Comparison of ENCODE assay signal across 19 cellular contexts in genomic region chr6:2632368-2632767, GRCh38.
DNase-seq lines count a peak whose midpoint lies in the region; ATAC-seq and TF ChIP-seq lines count a peak whose summit lies in the region.
"Had no signal": no experiment of that assay in that cellular context is flagged by ENCODE, and none has a peak within 500 bp of the region (broad histone marks: within the 10 kb centered on the region; RNA-seq: fewer than 3 reads in every experiment).

No MANE protein-coding gene starts in this region.

- H3K27me3 ChIP-seq in HCT116 (ENCODE audit: insufficient read depth, low read length) (no peaks in the 10 kb centered on the region), heart right ventricle (no peaks in the 10 kb centered on the region), gastrocnemius medialis (no peaks in the 10 kb centered on the region)
- H3K27me3 ChIP-seq: stomach had no signal

- no peaks in the 10 kb centered on the region for H4K20me1 ChIP-seq in HCT116 (ENCODE audit: insufficient read depth)

- H3K27ac Mint-ChIP-seq in MCF 10A (ENCODE audit: low read depth, unreplicated experiment) = peak overlapping the region; percentile 55
- H3K27ac Mint-ChIP-seq: naive B cell, progenitor cell of endocrine pancreas had no signal

- H3K36me3 Mint-ChIP-seq in MCF 10A (ENCODE audit: insufficient read depth, unreplicated experiment) = peaks cover 6% of the 10 kb centered on the region
- H3K36me3 Mint-ChIP-seq: naive B cell had no signal

- H3K4me3 ChIP-seq in HCT116 (replicated peaks in 1 of 2; ENCODE audit: low read depth in 1 of 2, low read length in 2 of 2) = no peak overlapping the region
- H3K4me3 ChIP-seq in heart right ventricle = no peak overlapping the region
- H3K4me3 ChIP-seq in gastrocnemius medialis = peak overlapping the region in 1 of 4 donors; percentile 9
- H3K4me3 ChIP-seq: stomach had no signal

- peak overlapping the region; percentile 80 for H3K27ac ChIP-seq in HCT116 (ENCODE audit: low read depth, low read length)
- peak overlapping the region in 7 of 10 donors; percentile 55 to 94 (median 83) for H3K27ac ChIP-seq in heart right ventricle
- peak overlapping the region in 1 of 4 donors; percentile 36 for H3K27ac ChIP-seq in gastrocnemius medialis

- 43 to 61% methylated on average over 10 of the region's 10 CpGs for WGBS in heart right ventricle, 2 donors

- CTCF ChIA-PET in HCT116 (lab: Charles Lee) = no interaction called here
- CTCF ChIA-PET in MCF 10A (lab: Yijun Ruan, JAX) = interaction anchor here (0.6 to 4.2 kb wide), 8 partner anchors 22 to 1036 kb away, joined by 3 to 49 read pairs (median 4); no protein-coding TSS in a partner anchor

- no peaks in the 10 kb centered on the region for H3K9me2 ChIP-seq in HCT116 (ENCODE audit: insufficient read depth)

- H3K27me3 Mint-ChIP-seq in MCF 10A (ENCODE audit: insufficient read depth, unreplicated experiment) = no peaks in the 10 kb centered on the region

- DNase-seq in HCT116 (ENCODE audit: low read depth, low spot score) (no peak), MCF 10A (ENCODE audit: unreplicated experiment) (peak; percentile 88), heart right ventricle (peak; percentile 25 to 56), gastrocnemius medialis (peak; percentile 28 to 44), left lobe of liver (ENCODE audit: low spot score) (no peak), NCI-H146 treated with DMSO at 0.1 percent for 48 hours (lab: John Stamatoyannopoulos, UW; ENCODE audit: unreplicated experiment) (no peak), NCI-H187 treated with DMSO at 0.1 percent for 48 hours (lab: John Stamatoyannopoulos, UW) (no peak)
- DNase-seq: activated CD4-positive, alpha-beta T cell treated with anti-CD3 and anti-CD28 coated beads for 1 hour; activated gamma-delta T cell treated with Interleukin-2 at 50 U/mL for 16 hours; Caco-2; KG1; left colon; naive B cell; NCI-H1105 treated with DMSO at 0.1 percent for 48 hours; NCI-H345; stimulated activated CD4-positive, alpha-beta T cell treated with anti-CD3 and anti-CD28 coated beads, Interleukin-15, amount 100 ng/mL, for 24 hours; stomach had no signal

- no peak overlapping the region for H2AFZ ChIP-seq in HCT116 (ENCODE audit: low read depth, low read length, poor library complexity, severe bottlenecking)

- no peaks in the 10 kb centered on the region for H3K9me3 Mint-ChIP-seq in MCF 10A (ENCODE audit: unreplicated experiment)
- H3K9me3 Mint-ChIP-seq: naive B cell had no signal

- intact Hi-C loops in HCT116 (cut with micrococcal nuclease) = loop anchor here (5.0 kb wide), 2 partner anchors 385 to 530 kb away; partner anchors contain the start of gene GMDS
- intact Hi-C loops in MCF 10A (cut with micrococcal nuclease) = loop anchor here (5.0 kb wide), 1 partner anchor 185 kb away; no protein-coding TSS in a partner anchor
- intact Hi-C loops in heart right ventricle (cut with DNase I) = loop anchor here in 8 of 10 donors (5.0 to 10.0 kb wide), 16 partner anchors 112 to 1035 kb away; partner anchors contain the start of genes FOXC1 (in 2 of the 8), GMDS (in 1 of the 8) and MYLK4 (in 1 of the 8)
- intact Hi-C loops in gastrocnemius medialis (cut with DNase I; ENCODE audit: low total_unique reads) = loop anchor here (1.0 to 10.0 kb wide), 4 partner anchors 110 to 435 kb away; partner anchors contain the start of gene GMDS

- RAD21 ChIA-PET in HCT116 (lab: Charles Lee; ENCODE audit: low non-redundant PET in 1 of 2, low total read pairs in 2 of 2, uncharacterized antibody in 2 of 2, unreplicated experiment in 2 of 2) = no interaction called here

- BruUV-seq in HCT116 (replicated peaks; lab: Mats Ljungman, UMichigan) = no TSS peak
- no TSS peak for BruUV-seq in MCF 10A (replicated peaks; lab: Mats Ljungman, UMichigan)

- no peaks in the 10 kb centered on the region for H3K79me2 ChIP-seq in HCT116 (ENCODE audit: insufficient read depth, low read length)

- H3K4me2 ChIP-seq in HCT116 (ENCODE audit: low read length) = peak overlapping the region; percentile 70

- peaks cover 40% of the 10 kb centered on the region for H3K4me1 Mint-ChIP-seq in MCF 10A (ENCODE audit: insufficient read depth, unreplicated experiment)

- H3K9me3 ChIP-seq in HCT116 (ENCODE audit: control insufficient read depth in 1 of 2, insufficient read depth in 1 of 2, low read depth in 1 of 2, low read length in 2 of 2) = no peaks in the 10 kb centered on the region
- no peaks in the 10 kb centered on the region for H3K9me3 ChIP-seq in heart right ventricle
- H3K9me3 ChIP-seq in gastrocnemius medialis = no peaks in the 10 kb centered on the region
- H3K9me3 ChIP-seq: Caco-2, stomach had no signal

- peak overlapping the region; percentile 69 for H3K9ac ChIP-seq in HCT116 (ENCODE audit: low read length)

- TF ChIP-seq CTCF in HCT116 (IDR thresholded peaks at IDR 0.05 in 2 of 3, conservative IDR thresholded peaks at IDR 0.05 in 1 of 3; ENCODE audit: borderline replicate concordance in 1 of 3, insufficient read depth in 1 of 3, low read depth in 2 of 3, low read length in 2 of 3) = no peak
- TF ChIP-seq CTCF in MCF 10A (IDR thresholded peaks at IDR 0.05; ENCODE audit: unreplicated experiment) = no peak
- no peak for TF ChIP-seq CTCF in heart right ventricle (IDR thresholded peaks at IDR 0.05)
- no peak for TF ChIP-seq CTCF in gastrocnemius medialis (IDR thresholded peaks at IDR 0.05 in 4 of 5, conservative IDR thresholded peaks at IDR 0.05 in 1 of 5)

- ATAC-seq in HCT116 (no peak), heart right ventricle (peak; percentile 31 to 86 (median 60)), gastrocnemius medialis (peak; percentile 75 to 77), GM18861 (IDR thresholded peaks at IDR 0.05; ENCODE audit: unreplicated experiment) (no peak), left lobe of liver (no peak)
- ATAC-seq: left colon had no signal

- no peak for TF ChIP-seq POLR2A in HCT116 (IDR thresholded peaks at IDR 0.05; ENCODE audit: borderline replicate concordance, extremely low read depth, insufficient read depth, insufficient read length)
- no peak for TF ChIP-seq POLR2A in gastrocnemius medialis (IDR thresholded peaks at IDR 0.05)

- H3K4me1 ChIP-seq in HCT116 (ENCODE audit: control insufficient read depth in 1 of 2, insufficient read depth in 2 of 2, low read length in 2 of 2) (peaks cover 48 to 64% of the 10 kb centered on the region in 2 experiments), heart right ventricle (peaks cover 2 to 34% (median 22%) of the 10 kb centered on the region in 9 donors), gastrocnemius medialis (peaks cover 20 to 21% of the 10 kb centered on the region in 2 donors)

- H3K36me3 ChIP-seq in HCT116 (ENCODE audit: control insufficient read depth in 1 of 2, insufficient read depth in 2 of 2, low read length in 2 of 2) (no peaks in the 10 kb centered on the region), heart right ventricle (no peaks in the 10 kb centered on the region), gastrocnemius medialis (no peaks in the 10 kb centered on the region)
- H3K36me3 ChIP-seq: stomach had no signal

- in situ Hi-C loops in gastrocnemius medialis (cut with MboI; ENCODE audit: low sequenced_read_pairs in 4 of 4) = loop anchor here in 3 of 4 donors (10.0 to 25.0 kb wide), 3 partner anchors 420 to 1048 kb away; no protein-coding TSS in a partner anchor

- TF ChIP-seq RAD21 in HCT116 (IDR thresholded peaks at IDR 0.05; ENCODE audit: low read depth) = no peak

- POLR2A ChIA-PET in HCT116 (lab: Charles Lee) (interaction anchor here (0.6 to 0.7 kb wide), 2 partner anchors 17 to 25 kb away, joined by 3 read pairs; no protein-coding TSS in a partner anchor), MCF 10A (lab: Yijun Ruan, JAX) (interaction anchor here (0.7 to 1.1 kb wide), 3 partner anchors 126 to 410 kb away, joined by 3 read pairs; no protein-coding TSS in a partner anchor)

- H3K4me3 Mint-ChIP-seq in MCF 10A (ENCODE audit: unreplicated experiment) = peak overlapping the region; percentile 18

TF ChIP-seq in HCT116, 20 proteins besides CTCF, POLR2A, EP300 and RAD21:
- TF ChIP-seq CEBPB (IDR thresholded peaks at IDR 0.05; ENCODE audit: low read depth) (no peak), ATF3 (IDR thresholded peaks at IDR 0.05) (no peak), SP1 (IDR thresholded peaks at IDR 0.05; ENCODE audit: low read depth) (no peak), POLR2AphosphoS5 (IDR thresholded peaks at IDR 0.05; ENCODE audit: low read depth, low read length) (peak; percentile 43; the same call in 1 of the 2 replicates)
TF ChIP-seq in HCT116: peak in this region for 1.

Comparison
In these comparisons a context has a peak if more than half of its experiments do, and no peak if none do; other contexts are left out.
1. ATAC-seq: peak in heart right ventricle (8 of 8) and gastrocnemius medialis (2 of 2); none in HCT116 (single experiment), GM18861 (single experiment) and left lobe of liver (single experiment).
2. DNase-seq: peak in MCF 10A (single experiment), heart right ventricle (2 of 2) and gastrocnemius medialis (2 of 2); none in HCT116 (single experiment), left lobe of liver (single experiment), NCI-H146 treated with DMSO at 0.1 percent for 48 hours (single experiment) and NCI-H187 treated with DMSO at 0.1 percent for 48 hours (single experiment).